ENCODE assay signal across 15 cellular contexts in genomic region chr10:17386616-17387075, GRCh38.
DNase-seq lines count a peak whose midpoint lies in the region; ATAC-seq, FAIRE-seq and TF ChIP-seq lines count a peak whose summit lies in the region.
"Had no signal": no experiment of that assay in that cellular context is flagged by ENCODE, and none has a peak within 500 bp of the region (broad histone marks: within the 10 kb centered on the region; RNA-seq: fewer than 3 reads in every experiment).

No MANE protein-coding gene starts in this region.

- H3K9me3 ChIP-seq in K562 (replicated peaks; ENCODE audit: control insufficient read depth, insufficient read depth, low read depth, low read length) (no peaks in the 10 kb centered on the region), osteoblast (ENCODE audit: low read depth, low read length) (no peaks in the 10 kb centered on the region), upper lobe of left lung (no peaks in the 10 kb centered on the region)
- H3K9me3 ChIP-seq: left lung had no signal

- TF ChIP-seq POLR2A in K562 (conservative IDR thresholded peaks at IDR 0.05) (peak; percentile 71), upper lobe of left lung (IDR thresholded peaks at IDR 0.05) (no peak)

- H3K9ac ChIP-seq in K562 (ENCODE audit: insufficient read depth in 1 of 2, low read depth in 2 of 2, low read length in 2 of 2) = peak overlapping the region; percentile 79 to 87
- H3K9ac ChIP-seq: BLaER1 treated with 17β-estradiol and CSF1 and Interleukin-3, amounts not matched to agents 10 nM and 100 nM had no signal

- H3K36me3 ChIP-seq in K562 (ENCODE audit: control insufficient read depth, insufficient read depth, low read length) (peaks cover 2% of the 10 kb centered on the region; the same call in 1 of the 3 replicates), osteoblast (ENCODE audit: insufficient read depth, low read length) (no peaks in the 10 kb centered on the region), upper lobe of left lung (no peaks in the 10 kb centered on the region)
- H3K36me3 ChIP-seq: BLaER1 treated with 17β-estradiol and CSF1 and Interleukin-3, amounts not matched to agents 10 nM and 100 nM; left lung had no signal

- DNase-seq in HuH-7 (ENCODE audit: low spot score) (peak; percentile 79), NCI-H446 (lab: John Stamatoyannopoulos, UW) (peak; percentile 40 to 74), K562 (ENCODE audit: extremely low read depth in 1 of 4, low spot score in 3 of 4) (peak; percentile 60 to 91 (median 64)), osteoblast (ENCODE audit: insufficient read length, low spot score, missing footprints) (peak; percentile 19), DMS 273 (lab: John Stamatoyannopoulos, UW; ENCODE audit: unreplicated experiment) (no peak), upper lobe of left lung (no peak), DMS79 (lab: John Stamatoyannopoulos, UW) (no peak)
- DNase-seq: left lung, MM.1S, NCI-H774, small intestine had no signal

- no peak for TF ChIP-seq RAD21 in K562 (CRISPR knock-in tag; conservative IDR thresholded peaks at IDR 0.05 in 1 of 2, IDR thresholded peaks at IDR 0.05 in 1 of 2)

- intact Hi-C loops in K562 (cut with micrococcal nuclease) = no loop called here

- peak overlapping the region; percentile 71 for H3K27ac ChIP-seq in K562 (ENCODE audit: extremely low read depth, low read depth, low read length)
- no peak overlapping the region for H3K27ac ChIP-seq in osteoblast (ENCODE audit: low read depth, low read length)
- H3K27ac ChIP-seq in upper lobe of left lung = no peak overlapping the region
- H3K27ac ChIP-seq: BLaER1 treated with 17β-estradiol and CSF1 and Interleukin-3, amounts not matched to agents 10 nM and 100 nM; left lung had no signal

- H3K27me3 ChIP-seq in K562 (ENCODE audit: control insufficient read depth in 2 of 2, insufficient read depth in 2 of 2, low read length in 2 of 2) (no peaks in the 10 kb centered on the region), osteoblast (ENCODE audit: insufficient read depth, low read length) (no peaks in the 10 kb centered on the region), upper lobe of left lung (no peaks in the 10 kb centered on the region)
- H3K27me3 ChIP-seq: BLaER1 treated with 17β-estradiol and CSF1 and Interleukin-3, amounts not matched to agents 10 nM and 100 nM; hepatocyte; left lung had no signal

- H2AFZ ChIP-seq in K562 (ENCODE audit: low read depth, low read length) (peak overlapping the region; percentile 69), osteoblast (ENCODE audit: low read length) (no peak overlapping the region)
- H2AFZ ChIP-seq: hepatocyte had no signal

- peak; percentile 81 for FAIRE-seq in K562 (lab: Jason Lieb, UNC)
- FAIRE-seq: bronchial epithelial cell, small intestine had no signal

- ATAC-seq in K562 = peak; percentile 94
- no peak for ATAC-seq in GM21825 (IDR thresholded peaks at IDR 0.05; ENCODE audit: unreplicated experiment)
- no peak for ATAC-seq in upper lobe of left lung (ENCODE audit: low FRiP score in 2 of 2)
- ATAC-seq: left lung had no signal

- H3K4me2 ChIP-seq in K562 (ENCODE audit: insufficient read depth, low read length) = peak overlapping the region; percentile 70
- H3K4me2 ChIP-seq in osteoblast (ENCODE audit: insufficient read depth, low read length) = no peak overlapping the region
- H3K4me2 ChIP-seq: BLaER1 treated with 17β-estradiol and CSF1 and Interleukin-3, amounts not matched to agents 10 nM and 100 nM; hepatocyte had no signal

- TF ChIP-seq CTCF in K562 (IDR thresholded peaks at IDR 0.05 in 2 of 3, conservative IDR thresholded peaks at IDR 0.05 in 1 of 3; ENCODE audit: insufficient read depth in 2 of 3, low read depth in 1 of 3, low read length in 3 of 3) (no peak), osteoblast (IDR thresholded peaks at IDR 0.05; ENCODE audit: extremely low read depth, low read depth, low read length) (no peak), upper lobe of left lung (IDR thresholded peaks at IDR 0.05) (no peak)

- in situ Hi-C loops in K562 (cut with MboI) = no loop called here

- H3K79me2 ChIP-seq in K562 (ENCODE audit: control insufficient read depth, insufficient read depth, low read length) (peaks cover 19% of the 10 kb centered on the region), osteoblast (ENCODE audit: insufficient read depth, low read length) (no peaks in the 10 kb centered on the region)
- H3K79me2 ChIP-seq: hepatocyte had no signal

- no peak for TF ChIP-seq EP300 in K562 (IDR thresholded peaks at IDR 0.05; ENCODE audit: low read length)
- no peak for TF ChIP-seq EP300 in upper lobe of left lung (IDR thresholded peaks at IDR 0.05)

- BruUV-seq in K562 (replicated peaks; lab: Mats Ljungman, UMichigan) = no TSS peak

- no peaks in the 10 kb centered on the region for H4K20me1 ChIP-seq in K562 (replicated peaks; ENCODE audit: control insufficient read depth, insufficient read depth, low read length)
- H4K20me1 ChIP-seq in osteoblast (ENCODE audit: insufficient read depth, low read length) = no peaks in the 10 kb centered on the region
- H4K20me1 ChIP-seq: BLaER1 treated with 17β-estradiol and CSF1 and Interleukin-3, amounts not matched to agents 10 nM and 100 nM had no signal

- CTCF ChIA-PET in K562 (lab: Yijun Ruan, JAX; ENCODE audit: low intra/inter-chr PET ratio) = interaction anchor here (0.7 kb wide), 1 partner anchor 257 kb away, joined by 3 read pairs; the partner anchor contains the start of gene STAM

- H3K4me3 ChIP-seq in K562 (peak overlapping the region; percentile 42), osteoblast (ENCODE audit: insufficient read depth, low read length) (no peak overlapping the region), upper lobe of left lung (no peak overlapping the region)
- H3K4me3 ChIP-seq: BLaER1 treated with 17β-estradiol and CSF1 and Interleukin-3, amounts not matched to agents 10 nM and 100 nM; hepatocyte; left lung had no signal

- H3K4me1 ChIP-seq in K562 (replicated peaks in 1 of 2; ENCODE audit: control insufficient read depth in 2 of 2, insufficient read depth in 2 of 2, low read length in 2 of 2) (peaks cover 0 to 3% of the 10 kb centered on the region in 2 experiments; a peak in 2 of 5 replicates), osteoblast (ENCODE audit: insufficient read depth, low read length) (no peaks in the 10 kb centered on the region), upper lobe of left lung (peaks cover 0 to 3% (median 0%) of the 10 kb centered on the region in 4 donors)
- H3K4me1 ChIP-seq: BLaER1 treated with 17β-estradiol and CSF1 and Interleukin-3, amounts not matched to agents 10 nM and 100 nM; left lung had no signal

- H3K9me1 ChIP-seq in K562 (ENCODE audit: control insufficient read depth, insufficient read depth, low read length) = no peaks in the 10 kb centered on the region

- POLR2A ChIA-PET in K562 (lab: Yijun Ruan, JAX) = interaction anchor here (0.6 to 1.5 kb wide), 5 partner anchors 10 to 276 kb away, joined by 3 to 4 read pairs (median 3); no protein-coding TSS in a partner anchor

- 46% methylated on average over 14 of the region's 15 CpGs for WGBS in K562 (ENCODE audit: insufficient coverage, low coverage, missing lambda C conversion rate)
- WGBS in upper lobe of left lung, 2 donors = 86 to 95% methylated on average over 15 of the region's 15 CpGs

TF ChIP-seq in K562, 482 proteins besides CTCF, POLR2A, EP300 and RAD21 (continues in another document):
- TF ChIP-seq C11orf30 (IDR thresholded peaks at IDR 0.05; ENCODE audit: low read depth) (peak; percentile 71), JUND (IDR thresholded peaks at IDR 0.05; ENCODE audit: borderline replicate concordance, low read depth, low read length) (peak; percentile 58), JUND (tag; IDR thresholded peaks at IDR 0.05; ENCODE audit: borderline replicate concordance, low read depth, low read length) (peak; percentile 35; the same call in 1 of the 3 replicates), EP400 (IDR thresholded peaks at IDR 0.05) (peak; percentile 58), TAF1 (IDR thresholded peaks at IDR 0.05; ENCODE audit: control insufficient read depth, extremely low read depth, insufficient read depth, low read length, severe bottlenecking) (peak; percentile 40), SRSF3 (IDR thresholded peaks at IDR 0.05; ENCODE audit: insufficient read depth, low read length) (no peak), CBFB (CRISPR knock-in tag; IDR thresholded peaks at IDR 0.05) (no peak), TBP (optimal IDR thresholded peaks at IDR 0.05; ENCODE audit: low read depth, low read length) (peak; percentile 59), ZNF57 (CRISPR knock-in tag; IDR thresholded peaks at IDR 0.05) (no peak), CREM (IDR thresholded peaks at IDR 0.05; ENCODE audit: low read depth) (peak; percentile 96), PML (IDR thresholded peaks at IDR 0.05; ENCODE audit: low read length) (peak; percentile 49; the same call in 1 of the 2 replicates), NCOA4 (IDR thresholded peaks at IDR 0.05; ENCODE audit: partially characterized antibody) (no peak), STAG1 (CRISPR knock-in tag; IDR thresholded peaks at IDR 0.05; ENCODE audit: borderline replicate concordance) (no peak), POLR2H (tag; IDR thresholded peaks at IDR 0.05; ENCODE audit: low read depth) (peak; percentile 63)
- TF ChIP-seq, protein P1, sequence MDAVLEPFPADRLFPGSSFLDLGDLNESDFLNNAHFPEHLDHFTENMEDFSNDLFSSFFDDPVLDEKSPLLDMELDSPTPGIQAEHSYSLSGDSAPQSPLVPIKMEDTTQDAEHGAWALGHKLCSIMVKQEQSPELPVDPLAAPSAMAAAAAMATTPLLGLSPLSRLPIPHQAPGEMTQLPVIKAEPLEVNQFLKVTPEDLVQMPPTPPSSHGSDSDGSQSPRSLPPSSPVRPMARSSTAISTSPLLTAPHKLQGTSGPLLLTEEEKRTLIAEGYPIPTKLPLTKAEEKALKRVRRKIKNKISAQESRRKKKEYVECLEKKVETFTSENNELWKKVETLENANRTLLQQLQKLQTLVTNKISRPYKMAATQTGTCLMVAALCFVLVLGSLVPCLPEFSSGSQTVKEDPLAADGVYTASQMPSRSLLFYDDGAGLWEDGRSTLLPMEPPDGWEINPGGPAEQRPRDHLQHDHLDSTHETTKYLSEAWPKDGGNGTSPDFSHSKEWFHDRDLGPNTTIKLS (IDR thresholded peaks at IDR 0.05; ENCODE audit: borderline replicate concordance, low read depth) = no peak
- TF ChIP-seq, protein P2, sequence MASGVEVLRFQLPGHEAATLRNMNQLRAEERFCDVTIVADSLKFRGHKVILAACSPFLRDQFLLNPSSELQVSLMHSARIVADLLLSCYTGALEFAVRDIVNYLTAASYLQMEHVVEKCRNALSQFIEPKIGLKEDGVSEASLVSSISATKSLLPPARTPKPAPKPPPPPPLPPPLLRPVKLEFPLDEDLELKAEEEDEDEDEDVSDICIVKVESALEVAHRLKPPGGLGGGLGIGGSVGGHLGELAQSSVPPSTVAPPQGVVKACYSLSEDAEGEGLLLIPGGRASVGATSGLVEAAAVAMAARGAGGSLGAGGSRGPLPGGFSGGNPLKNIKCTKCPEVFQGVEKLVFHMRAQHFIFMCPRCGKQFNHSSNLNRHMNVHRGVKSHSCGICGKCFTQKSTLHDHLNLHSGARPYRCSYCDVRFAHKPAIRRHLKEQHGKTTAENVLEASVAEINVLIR (CRISPR knock-in tag; IDR thresholded peaks at IDR 0.05) = peak; percentile 82

Comparison
In these comparisons a context has a peak if more than half of its experiments do, and no peak if none do; other contexts are left out.
1. DNase-seq: peak in HuH-7 (single experiment), NCI-H446 (2 of 2), K562 (4 of 4) and osteoblast (single experiment); none in DMS 273 (single experiment), upper lobe of left lung (0 of 2) and DMS79 (single experiment).